Comparison of ENCODE assay signal across 7 cellular contexts in the genomic region with DNA sequence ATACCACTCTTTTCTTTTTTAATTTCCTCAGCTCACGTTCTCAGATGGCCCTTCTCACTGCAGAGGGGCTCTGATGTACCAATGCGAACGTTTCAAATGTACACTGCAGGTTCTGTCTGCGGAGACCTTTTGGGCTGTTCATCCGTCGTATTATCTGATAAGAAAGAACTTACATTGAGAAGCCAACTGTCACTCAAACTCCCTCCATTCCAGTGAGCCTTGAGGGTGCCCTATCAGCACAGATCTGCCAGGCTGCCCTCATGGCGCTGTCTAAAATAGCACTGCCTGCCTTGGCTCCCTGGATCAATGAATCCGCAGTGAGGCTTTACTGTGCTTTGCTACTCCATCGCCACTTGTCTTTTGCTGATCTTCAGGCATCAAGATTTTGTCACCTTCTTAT.
"Had no signal": no experiment of that assay in that cellular context is flagged by ENCODE, and none has a peak within 500 bp of the region (broad histone marks: within the 10 kb centered on the region; RNA-seq: fewer than 3 reads in every experiment).

No MANE protein-coding gene starts in this region.

- H3K4me1 Mint-ChIP-seq: H9, IgD-negative memory B cell had no signal

- H3K4me3 Mint-ChIP-seq: H9, IgD-negative memory B cell had no signal

- FAIRE-seq: H54, HTR-8/SVneo had no signal

- H3K27ac Mint-ChIP-seq: H9, IgD-negative memory B cell had no signal

- H3K27me3 Mint-ChIP-seq: IgD-negative memory B cell had no signal

- DNase-seq: GOT3, H9, HCEC 1CT, KG1 had no signal

- H3K9me3 Mint-ChIP-seq: H9, IgD-negative memory B cell had no signal

- H3K36me3 Mint-ChIP-seq: IgD-negative memory B cell had no signal
